In genomic region chr7:104008107-104008506, GRCh38 we compare ENCODE assay signal across 2 cellular contexts.
TF ChIP-seq lines count a peak whose summit lies in the region.

No MANE protein-coding gene starts in this region.

TF ChIP-seq in HepG2, 621 proteins besides CTCF, POLR2A, EP300 and RAD21 (continued from another document):
- no peak for TF ChIP-seq PRDM15 (CRISPR knock-in tag; IDR thresholded peaks at IDR 0.05)
- 0 out of 2 replicates have a peak, but pooled peaks have one; percentile 23 for TF ChIP-seq HOMEZ (CRISPR knock-in tag; IDR thresholded peaks at IDR 0.05; ENCODE audit: low read depth)
- no peak for TF ChIP-seq NR2F6 (IDR thresholded peaks at IDR 0.05)
- 0 out of 2 replicates have a peak, but pooled peaks have one; percentile 6 for TF ChIP-seq NR2F6 (CRISPR knock-in tag; IDR thresholded peaks at IDR 0.05)
- no peak for TF ChIP-seq TBP (CRISPR knock-in tag; IDR thresholded peaks at IDR 0.05)
- no peak for TF ChIP-seq SOX13 (IDR thresholded peaks at IDR 0.05)
- peak in 1 of 2 experiments; percentile 39; a peak in 1 of 4 replicates for TF ChIP-seq SOX13 (CRISPR knock-in tag; conservative IDR thresholded peaks at IDR 0.05 in 1 of 2, IDR thresholded peaks at IDR 0.05 in 1 of 2)

TF ChIP-seq in liver, 16 proteins besides CTCF, POLR2A, EP300 and RAD21 (continued from another document):
- TF ChIP-seq ATF3 (IDR thresholded peaks at IDR 0.05) (no peak), NR2F2 (IDR thresholded peaks at IDR 0.05) (peak; percentile 33), REST (IDR thresholded peaks at IDR 0.05) (no peak), GABPA (IDR thresholded peaks at IDR 0.05 in 1 of 2, conservative IDR thresholded peaks at IDR 0.05 in 1 of 2) (no peak)
